Comparison of ENCODE assay signal across 9 cellular contexts in genomic region chr7:5231811-5232484, GRCh38. TPM values are rescaled to one million over a fixed set of nuclear protein-coding genes. Genes with fewer than 3 reads are reported as not detected.
DNase-seq lines count a peak whose midpoint lies in the region; ATAC-seq and FAIRE-seq lines count a peak whose summit lies in the region.
"Had no signal": no experiment of that assay in that cellular context is flagged by ENCODE, and none has a peak within 500 bp of the region (broad histone marks: within the 10 kb centered on the region; RNA-seq: fewer than 3 reads in every experiment).

No MANE protein-coding gene starts in this region.

- H3K9me2 ChIP-seq in GM23248 (ENCODE audit: insufficient read depth), result no peaks in the 10 kb centered on the region

- H3K9me3 Mint-ChIP-seq in naive B cell, result no peaks in the 10 kb centered on the region
- H3K9me3 Mint-ChIP-seq: nephron had no signal

- in situ Hi-C loops in GM23248 (cut with MboI), result loop anchor here (25.0 kb wide), 1 partner anchor 455 kb away; no protein-coding TSS in a partner anchor

- no peak overlapping the region for H3K4me3 ChIP-seq in GM23248

- DNase-seq in GM18507 (ENCODE audit: extremely low spot score, insufficient read length, low read depth) (no peak), MV-4-11 (lab: John Stamatoyannopoulos, UW) (peak; percentile 86), naive B cell (peak; percentile 84), SW480 (ENCODE audit: low spot score) (no peak), GM23248 (no peak)
- DNase-seq in NK-92 treated with Interleukin-12 subunit alpha and Interleukin-12 subunit beta, amount 100 ng/mL, for 24 hours (lab: John Stamatoyannopoulos, UW), result no peak
- DNase-seq in activated CD4-positive, alpha-beta T cell treated with anti-CD3 and anti-CD28 coated beads for 4 hours, result no peak

- peak overlapping the region; percentile 100 for H3K27ac Mint-ChIP-seq in naive B cell

- H3K27ac ChIP-seq in GM23248, result no peak overlapping the region

- peak overlapping the region; percentile 83 to 94 (median 90) for H3K4me3 Mint-ChIP-seq in naive B cell
- H3K4me3 Mint-ChIP-seq: nephron had no signal

- ATAC-seq in GM21825 (IDR thresholded peaks at IDR 0.05; ENCODE audit: unreplicated experiment) (peak; percentile 49), naive B cell (ENCODE audit: low read depth in 2 of 2) (peak; percentile 78 to 83)

- H4K20me1 ChIP-seq in GM23248 (ENCODE audit: insufficient read depth), result no peaks in the 10 kb centered on the region

- FAIRE-seq in GM18507 (lab: Jason Lieb, UNC), result peak; percentile 96

- no peak overlapping the region for H3K9ac ChIP-seq in GM23248

- 0 out of 2 replicates have a peak, but pooled peaks cover 5% of the 10 kb centered on the region for H3F3A ChIP-seq in GM23248 (ENCODE audit: insufficient read depth)

- no peaks in the 10 kb centered on the region for H3K27me3 ChIP-seq in GM23248 (replicated peaks; ENCODE audit: insufficient read depth)

- peaks cover 8 to 10% of the 10 kb centered on the region in 2 donors for H3K36me3 Mint-ChIP-seq in naive B cell

- WGBS in GM23248 (ENCODE audit: low coverage in 1 of 2, low lambda C conversion rate in 2 of 2, missing lambda C conversion rate in 2 of 2), 2 experiments, result 93% methylated on average over 25 of the region's 25 CpGs

- H3K9me3 ChIP-seq in GM23248 (ENCODE audit: low read depth), result no peaks in the 10 kb centered on the region

- H3K4me2 ChIP-seq in GM23248 (ENCODE audit: unreplicated experiment), result no peak overlapping the region

- no peaks in the 10 kb centered on the region for H3K27me3 Mint-ChIP-seq in naive B cell

- H3K79me2 ChIP-seq in GM23248 (ENCODE audit: insufficient read depth), result no peaks in the 10 kb centered on the region

- H3K36me3 ChIP-seq in GM23248 (ENCODE audit: low read depth), result peaks cover 25% of the 10 kb centered on the region

- no peak overlapping the region for H2AFZ ChIP-seq in GM23248

- no peaks in the 10 kb centered on the region for H3K4me1 ChIP-seq in GM23248 (ENCODE audit: insufficient read depth)

- H3K4me1 Mint-ChIP-seq in naive B cell, result peaks cover 47 to 78% (median 59%) of the 10 kb centered on the region in 3 donors
- H3K4me1 Mint-ChIP-seq: nephron had no signal

RNA-seq across cellular contexts. Expression of gene WIPI2, which starts 41.9 kb away (rescaled TPM):
- polyA plus RNA-seq in naive B cell (ENCODE audit: low read depth in 6 of 6), result 100 to 1,000 TPM in 1 of 6 donors, 10 to 100 TPM in 5; 84.6 to 104 (median 99.7) TPM
- 90.4 and 99.3 TPM in 2 replicates for total RNA-seq in GM23248 (2014; rRNA removed; shearing (Covaris generic))
- 70.3 and 71.5 TPM in 2 replicates for polyA plus RNA-seq in GM23248 (2016; fragmentation: Nextera tagmentation; extraction: Ambion mirVana)

RNA-seq across cellular contexts. Expression of gene SLC29A4, which starts 50.8 kb away (rescaled TPM):
- polyA plus RNA-seq in naive B cell (ENCODE audit: low read depth in 6 of 6), result under 1 TPM in 3 of 6 donors, not detected in 3; 0.12 to 0.19 (median 0.16) TPM
- total RNA-seq in GM23248 (2014; rRNA removed; shearing (Covaris generic)), result 1.2 and 2.1 TPM in 2 replicates
- 0.35 and 0.37 TPM in 2 replicates for polyA plus RNA-seq in GM23248 (2016; fragmentation: Nextera tagmentation; extraction: Ambion mirVana)

Comparison
In these comparisons a context has a peak if more than half of its experiments do, and no peak if none do; other contexts are left out.
1. DNase-seq: peak in MV-4-11 (single experiment) and naive B cell (single experiment); none in GM18507 (single experiment), SW480 (single experiment), NK-92 treated with Interleukin-12 subunit alpha and Interleukin-12 subunit beta, amount 100 ng/mL, for 24 hours (single experiment), activated CD4-positive, alpha-beta T cell treated with anti-CD3 and anti-CD28 coated beads for 4 hours (0 of 2) and GM23248 (single experiment).